19 cellular contexts compared by ENCODE assay signal in genomic region chr14:104855532-104856090, GRCh38. TPM values are rescaled to one million over a fixed set of nuclear protein-coding genes. Genes with fewer than 3 reads are reported as not detected.
A peak's percentile ranks its signal among the peaks of the same experiment; 100 is the strongest.
DNase-seq lines count a peak whose midpoint lies in the region; ATAC-seq and TF ChIP-seq lines count a peak whose summit lies in the region.
"Had no signal": no experiment of that assay in that cellular context is flagged by ENCODE, and none has a peak within 500 bp of the region (broad histone marks: within the 10 kb centered on the region; RNA-seq: fewer than 3 reads in every experiment).

No MANE protein-coding gene starts in this region.

- H3K27me3 ChIP-seq in upper lobe of right lung (no peaks in the 10 kb centered on the region), foreskin keratinocyte (no peaks in the 10 kb centered on the region)

- TF ChIP-seq CTCF in RWPE1 (conservative IDR thresholded peaks at IDR 0.05; ENCODE audit: low read depth) (no peak), mucosa of descending colon (IDR thresholded peaks at IDR 0.05) (no peak), upper lobe of right lung (IDR thresholded peaks at IDR 0.05) (no peak), foreskin keratinocyte (conservative IDR thresholded peaks at IDR 0.05) (no peak)

- no peak for TF ChIP-seq POLR2A in erythroblast (IDR thresholded peaks at IDR 0.05; ENCODE audit: low read length)

- POLR2A ChIA-PET in RWPE1 (lab: Yijun Ruan, JAX; ENCODE audit: low non-redundant PET): interaction anchor here (1.6 kb wide), 1 partner anchor 9 kb away, joined by 6 read pairs; the partner anchor contains the start of gene CEP170B

- H3K4me3 ChIP-seq in mucosa of descending colon (no peak overlapping the region), upper lobe of right lung (no peak overlapping the region)

- intact Hi-C loops in mucosa of descending colon (cut with DNase I, micrococcal nuclease): no loop called here
- intact Hi-C loops in upper lobe of right lung (cut with DNase I): no loop called here

- CTCF ChIA-PET in RWPE1 (lab: Yijun Ruan, JAX): interaction anchor here (0.7 to 1.2 kb wide), 2 partner anchors 24 to 30 kb away, joined by 3 to 4 read pairs; no protein-coding TSS in a partner anchor

- ATAC-seq in mucosa of descending colon: peak; percentile 41
- peak; percentile 6 for ATAC-seq in upper lobe of right lung
- no peak for ATAC-seq in foreskin keratinocyte

- peak; percentile 45 for DNase-seq in activated effector memory CD4-positive, alpha-beta T cell treated with anti-CD3 and anti-CD28 coated beads, Interleukin-2, amount 50 U/mL, for 16 hours
- no peak for DNase-seq in activated effector memory CD4-positive, alpha-beta T cell treated with Interleukin-2 at 50 U/mL for 16 hours
- DNase-seq in RWPE1 (ENCODE audit: low spot score) (no peak), mucosa of descending colon (no peak), upper lobe of right lung (peak; percentile 52), NCI-H2107 treated with DMSO at 0.1 percent for 48 hours (lab: John Stamatoyannopoulos, UW; ENCODE audit: unreplicated experiment) (no peak), erythroblast (lab: John Stamatoyannopoulos, UW) (no peak), foreskin keratinocyte (no peak)
- DNase-seq: ACHN; CD4-positive, alpha-beta memory T cell; Karpas-422; MM.1S; NCI-H1105; NCI-H187 treated with DMSO at 0.1 percent for 48 hours; NCI-H2171 treated with DMSO at 0.1 percent for 48 hours; NCI-H524; PC-3; Right ventricle myocardium superior had no signal

- H3K4me1 ChIP-seq in mucosa of descending colon (ENCODE audit: low read depth): no peaks in the 10 kb centered on the region
- no peaks in the 10 kb centered on the region for H3K4me1 ChIP-seq in upper lobe of right lung
- H3K4me1 ChIP-seq in foreskin keratinocyte: no peaks in the 10 kb centered on the region
- H3K4me1 ChIP-seq: BE2C had no signal

- H3K9me3 ChIP-seq in mucosa of descending colon (no peaks in the 10 kb centered on the region), upper lobe of right lung (no peaks in the 10 kb centered on the region)
- H3K9me3 ChIP-seq: BE2C had no signal

- no peaks in the 10 kb centered on the region for H3K36me3 ChIP-seq in mucosa of descending colon (ENCODE audit: low read depth)
- H3K36me3 ChIP-seq in upper lobe of right lung: no peaks in the 10 kb centered on the region
- H3K36me3 ChIP-seq: BE2C had no signal

- H3K27ac ChIP-seq in RWPE1 (peak overlapping the region; percentile 34), upper lobe of right lung (no peak overlapping the region), foreskin keratinocyte (no peak overlapping the region)

RNA-seq across cellular contexts. Expression of gene CEP170B, which starts 9.5 kb away (rescaled TPM):
- 10 to 100 TPM; 66.8 to 89.9 (median 69.9) TPM for total RNA-seq in mucosa of descending colon
- total RNA-seq in upper lobe of right lung: 30.3 TPM
- total RNA-seq in foreskin keratinocyte: 35.1 and 37.3 TPM in 2 replicates
- polyA plus RNA-seq in foreskin keratinocyte: 16.9 and 17.0 TPM in 2 replicates

RNA-seq across cellular contexts. Expression of gene ZBTB42, which starts 54.7 kb away (rescaled TPM):
- 10 to 100 TPM in 1 of 3 donors, 1 to 10 TPM in 2; 6.5 to 10.6 (median 7.8) TPM for total RNA-seq in mucosa of descending colon
- total RNA-seq in upper lobe of right lung: 12.3 TPM
- 2.3 TPM in 2 replicates for total RNA-seq in foreskin keratinocyte
- 1.8 and 1.9 TPM in 2 replicates for polyA plus RNA-seq in foreskin keratinocyte

Comparison
In these comparisons a context has a peak if more than half of its experiments do, and no peak if none do; other contexts are left out.
1. DNase-seq: peak in activated effector memory CD4-positive, alpha-beta T cell treated with anti-CD3 and anti-CD28 coated beads, Interleukin-2, amount 50 U/mL, for 16 hours (single experiment) and upper lobe of right lung (single experiment); none in activated effector memory CD4-positive, alpha-beta T cell treated with Interleukin-2 at 50 U/mL for 16 hours (single experiment), RWPE1 (single experiment), mucosa of descending colon (0 of 3), NCI-H2107 treated with DMSO at 0.1 percent for 48 hours (single experiment), erythroblast (0 of 2) and foreskin keratinocyte (0 of 2).